ENCODE assay signal across 8 cellular contexts in genomic region chr11:70398834-70399680, GRCh38. TPM values are rescaled to one million over a fixed set of nuclear protein-coding genes. Genes with fewer than 3 reads are reported as not detected.
DNase-seq lines count a peak whose midpoint lies in the region; FAIRE-seq and TF ChIP-seq lines count a peak whose summit lies in the region.

No MANE protein-coding gene starts in this region.

- H4K91ac ChIP-seq in mesenchymal stem cell (ENCODE audit: low read length) = peak overlapping the region; percentile 92

- no peaks in the 10 kb centered on the region for H3K9me3 ChIP-seq in AG04450 (ENCODE audit: control insufficient read depth, insufficient read depth, low read length)
- H3K9me3 ChIP-seq in HUES64 (ENCODE audit: insufficient read depth, low read depth, low read length) = no peaks in the 10 kb centered on the region
- H3K9me3 ChIP-seq in mesenchymal stem cell (ENCODE audit: control insufficient read depth, low read length) = no peaks in the 10 kb centered on the region

- H2BK12ac ChIP-seq in mesenchymal stem cell (ENCODE audit: low read length in 2 of 2) = peak overlapping the region in 1 of 2 experiments; percentile 68

- H3K36me3 ChIP-seq in HUES64 (ENCODE audit: insufficient read depth, low read length) = peaks cover 22% of the 10 kb centered on the region
- peaks cover 1% of the 10 kb centered on the region for H3K36me3 ChIP-seq in bronchial epithelial cell (ENCODE audit: control insufficient read depth, insufficient read depth, low read length)
- H3K36me3 ChIP-seq in mesenchymal stem cell (ENCODE audit: control insufficient read depth in 1 of 2, insufficient read depth in 2 of 2, low read depth in 1 of 2, low read length in 2 of 2) = peaks cover 17 to 24% of the 10 kb centered on the region in 2 experiments
- no peaks in the 10 kb centered on the region for H3K36me3 ChIP-seq in urinary bladder (ENCODE audit: insufficient read depth)

- CTCF ChIA-PET in AG04450 (lab: Charles Lee) = interaction anchor here (0.5 to 0.6 kb wide), 2 partner anchors 249 to 1047 kb away, joined by 4 to 6 read pairs; no protein-coding TSS in a partner anchor

- H3K9ac ChIP-seq in HUES64 (ENCODE audit: low read depth, low read length) (peak overlapping the region; percentile 88), mesenchymal stem cell (ENCODE audit: low read length) (peak overlapping the region; percentile 99)

- peak overlapping the region; percentile 87 for H3K4me3 ChIP-seq in AG04450 (ENCODE audit: low read depth, low read length)
- H3K4me3 ChIP-seq in HUES64 (ENCODE audit: low read length) = peak overlapping the region; percentile 68
- peak overlapping the region; percentile 92 for H3K4me3 ChIP-seq in bronchial epithelial cell (ENCODE audit: low read depth, low read length)
- peak overlapping the region; percentile 93 to 99 for H3K4me3 ChIP-seq in mesenchymal stem cell (ENCODE audit: insufficient read depth in 1 of 2, low read depth in 1 of 2, low read length in 2 of 2)
- peak overlapping the region; percentile 99 for H3K4me3 ChIP-seq in urinary bladder (ENCODE audit: low read depth, low read length)

- no peaks in the 10 kb centered on the region for H3K27me3 ChIP-seq in AG04450 (ENCODE audit: control insufficient read depth, insufficient read depth, low read length)
- H3K27me3 ChIP-seq in HUES64 (ENCODE audit: insufficient read depth, low read length) = no peaks in the 10 kb centered on the region
- H3K27me3 ChIP-seq in bronchial epithelial cell (ENCODE audit: control insufficient read depth, insufficient read depth, low read length) = no peaks in the 10 kb centered on the region
- H3K27me3 ChIP-seq in mesenchymal stem cell (ENCODE audit: control insufficient read depth in 1 of 2, insufficient read depth in 1 of 2, low read length in 2 of 2) = no peaks in the 10 kb centered on the region

- peak overlapping the region; percentile 98 for H2BK5ac ChIP-seq in mesenchymal stem cell (ENCODE audit: low read depth, low read length, poor library complexity, severe bottlenecking)

- peak overlapping the region; percentile 97 to 98 for H3K18ac ChIP-seq in mesenchymal stem cell (ENCODE audit: low read depth in 1 of 2, low read length in 2 of 2)

- POLR2A ChIA-PET in AG04450 (lab: Yijun Ruan, JAX) = interaction anchor here (0.6 to 3.8 kb wide), 7 partner anchors 17 to 101 kb away, joined by 3 to 17 read pairs (median 4); no protein-coding TSS in a partner anchor

- no peak for FAIRE-seq in bronchial epithelial cell (lab: Jason Lieb, UNC)

- H3K79me1 ChIP-seq in mesenchymal stem cell (replicated peaks; ENCODE audit: low read length, poor library complexity, severe bottlenecking) = peaks cover 16% of the 10 kb centered on the region

- WGBS in HUES64 = 3% methylated on average over 42 of the region's 42 CpGs
- 2% methylated on average over 42 of the region's 42 CpGs for WGBS in mesenchymal stem cell
- WGBS in urinary bladder = 2% methylated on average over 42 of the region's 42 CpGs

- H3K14ac ChIP-seq in mesenchymal stem cell (ENCODE audit: low read length in 2 of 2) = peak overlapping the region; percentile 87 to 94

- H3K4me1 ChIP-seq in HUES64 (ENCODE audit: insufficient read depth, low read length) = peaks cover 23% of the 10 kb centered on the region
- peaks cover 27% of the 10 kb centered on the region for H3K4me1 ChIP-seq in mesenchymal stem cell (ENCODE audit: control insufficient read depth, insufficient read depth, low read depth, low read length)
- peaks cover 2% of the 10 kb centered on the region for H3K4me1 ChIP-seq in urinary bladder (ENCODE audit: insufficient read depth)

- peak overlapping the region in 1 of 2 experiments; percentile 100 for H3K23ac ChIP-seq in mesenchymal stem cell (ENCODE audit: low read length in 2 of 2)

- no peak for DNase-seq in AG04450 (ENCODE audit: low read depth, low spot score)
- no peak for DNase-seq in bronchial epithelial cell (ENCODE audit: low read depth)
- DNase-seq in mesenchymal stem cell = no peak
- DNase-seq in cerebellar cortex (ENCODE audit: low spot score) = no peak
- no peak for DNase-seq in cerebellar nuclear complex (lab: John Stamatoyannopoulos, UW)
- no peak for DNase-seq in COR-L47 (lab: John Stamatoyannopoulos, UW)

- peak overlapping the region; percentile 90 for H4K8ac ChIP-seq in mesenchymal stem cell (ENCODE audit: low read length)

- peak overlapping the region; percentile 87 for H2AK5ac ChIP-seq in mesenchymal stem cell (ENCODE audit: low read length, severe bottlenecking)

- no peak overlapping the region for H2AFZ ChIP-seq in mesenchymal stem cell (ENCODE audit: low read depth, low read length)

- no peak for TF ChIP-seq CTCF in AG04450 (IDR thresholded peaks at IDR 0.05; ENCODE audit: low read depth, low read length)
- no peak for TF ChIP-seq CTCF in bronchial epithelial cell (IDR thresholded peaks at IDR 0.05; ENCODE audit: insufficient read depth, low read length, severe bottlenecking)

- H2BK120ac ChIP-seq in mesenchymal stem cell (ENCODE audit: low read depth, low read length) = peak overlapping the region; percentile 96

- peak overlapping the region; percentile 88 to 98 for H3K4ac ChIP-seq in mesenchymal stem cell (ENCODE audit: low read depth in 1 of 2, low read length in 2 of 2)

- H3K27ac ChIP-seq in AG04450 (ENCODE audit: low read depth, low read length) (peak overlapping the region; percentile 84), HUES64 (ENCODE audit: low read depth, low read length) (peak overlapping the region; percentile 62), mesenchymal stem cell (ENCODE audit: low read length, poor library complexity, severe bottlenecking) (peak overlapping the region; percentile 97), urinary bladder (ENCODE audit: low read depth) (peak overlapping the region; percentile 88)

- H3K4me2 ChIP-seq in mesenchymal stem cell (ENCODE audit: low read length, poor library complexity, severe bottlenecking) = peak overlapping the region; percentile 83

- peak overlapping the region; percentile 74 for H2BK15ac ChIP-seq in mesenchymal stem cell (ENCODE audit: low read depth, poor library complexity, severe bottlenecking)

RNA-seq across cellular contexts. Expression of gene CTTN, which starts 0.7 kb away (rescaled TPM):
- 180 and 192 TPM in 2 replicates for polyA plus RNA-seq in AG04450 (2011; rRNA removed)
- 252 and 257 TPM in 2 replicates for polyA minus RNA-seq in AG04450 (2011; rRNA and poly(A)+ RNA removed)
- polyA plus RNA-seq in HUES64 (2013, experiment 1 of 2) = 96.6 TPM
- 97.4 TPM for polyA plus RNA-seq in HUES64 (2013, experiment 2 of 2)
- total RNA-seq in bronchial epithelial cell = 412 and 460 TPM in 2 replicates
- 258 TPM for polyA plus RNA-seq in mesenchymal stem cell (2013, experiment 1 of 2)
- 243 TPM for polyA plus RNA-seq in mesenchymal stem cell (2013, experiment 2 of 2)
- 149 TPM for total RNA-seq in urinary bladder
- polyA plus RNA-seq in urinary bladder = 121 TPM
